ENCODE assay signal across 12 cellular contexts in genomic region chr4:185309770-185310169, GRCh38.
DNase-seq lines count a peak whose midpoint lies in the region; ATAC-seq, FAIRE-seq and TF ChIP-seq lines count a peak whose summit lies in the region.
"Had no signal": no experiment of that assay in that cellular context is flagged by ENCODE, and none has a peak within 500 bp of the region (broad histone marks: within the 10 kb centered on the region; RNA-seq: fewer than 3 reads in every experiment).

No MANE protein-coding gene starts in this region.

- ATAC-seq in HG02623 (IDR thresholded peaks at IDR 0.05; ENCODE audit: unreplicated experiment), result peak; percentile 44
- peak; percentile 49 for ATAC-seq in HG03439 (IDR thresholded peaks at IDR 0.05; ENCODE audit: unreplicated experiment)

- DNase-seq in GM19239 (ENCODE audit: insufficient read length, low spot score) (peak; percentile 40), colonic mucosa (no peak), suprapubic skin (ENCODE audit: low spot score in 2 of 2) (no peak), hippocampal formation (lab: John Stamatoyannopoulos, UW) (no peak)
- DNase-seq in activated T-helper 2 cell treated with anti-CD3 and anti-CD28 coated beads, Interferon-gamma antibody, Interleukin-2, Interleukin-4, amounts not matched to agents 10 μg/mL and 5 μg/mL and 100 μg/mL, durations not matched to agents 14 hours and 24 hours and 36 hours (ENCODE audit: low spot score), result no peak
- DNase-seq: activated effector memory CD4-positive, alpha-beta T cell treated with anti-CD3 and anti-CD28 coated beads, Interleukin-2, amount 50 U/mL, for 16 hours; NCI-H1417 treated with DMSO at 0.1 percent for 48 hours; WERI-Rb-1 had no signal

- H3K36me3 Mint-ChIP-seq in activated T-helper 2 cell treated with anti-CD3 and anti-CD28 coated beads, Interferon-gamma antibody, Interleukin-2, Interleukin-4, amounts not matched to agents 10 μg/mL and 5 μg/mL and 100 μg/mL, durations not matched to agents 14 hours and 24 hours and 36 hours (ENCODE audit: low read depth), result peaks cover 47% of the 10 kb centered on the region

- TF ChIP-seq CTCF in colonic mucosa (IDR thresholded peaks at IDR 0.05) (no peak), suprapubic skin (IDR thresholded peaks at IDR 0.05) (no peak)

- H3K9me3 ChIP-seq in BLaER1 treated with 17β-estradiol and CSF1 and Interleukin-3, amounts not matched to agents 10 nM and 100 nM (replicated peaks in 1 of 11), result peaks cover 0 to 10% (median 0%) of the 10 kb centered on the region in 11 experiments; a peak in 4 of 22 replicates
- no peaks in the 10 kb centered on the region for H3K9me3 ChIP-seq in colonic mucosa
- H3K9me3 ChIP-seq in suprapubic skin, result no peaks in the 10 kb centered on the region

- peak; percentile 99 for FAIRE-seq in GM19239 (lab: Jason Lieb, UNC)
- FAIRE-seq: urothelium cell line had no signal

- no peak overlapping the region for H3K27ac Mint-ChIP-seq in activated T-helper 2 cell treated with anti-CD3 and anti-CD28 coated beads, Interferon-gamma antibody, Interleukin-2, Interleukin-4, amounts not matched to agents 10 μg/mL and 5 μg/mL and 100 μg/mL, durations not matched to agents 14 hours and 24 hours and 36 hours

- H3K4me3 ChIP-seq in BLaER1 treated with 17β-estradiol and CSF1 and Interleukin-3, amounts not matched to agents 10 nM and 100 nM, result no peak overlapping the region
- no peak overlapping the region for H3K4me3 ChIP-seq in colonic mucosa
- no peak overlapping the region for H3K4me3 ChIP-seq in suprapubic skin

- no peak overlapping the region for H3K9ac ChIP-seq in BLaER1 treated with 17β-estradiol and CSF1 and Interleukin-3, amounts not matched to agents 10 nM and 100 nM
- no peak overlapping the region for H3K9ac ChIP-seq in colonic mucosa (ENCODE audit: low read depth in 2 of 2, low read length in 2 of 2)

- H3K4me3 Mint-ChIP-seq in activated T-helper 2 cell treated with anti-CD3 and anti-CD28 coated beads, Interferon-gamma antibody, Interleukin-2, Interleukin-4, amounts not matched to agents 10 μg/mL and 5 μg/mL and 100 μg/mL, durations not matched to agents 14 hours and 24 hours and 36 hours (ENCODE audit: low read depth), result no peak overlapping the region

- H4K20me1 ChIP-seq in BLaER1 treated with 17β-estradiol and CSF1 and Interleukin-3, amounts not matched to agents 10 nM and 100 nM, result peaks cover 0 to 33% (median 16%) of the 10 kb centered on the region in 11 experiments; a peak in 10 of 22 replicates

- intact Hi-C loops in colonic mucosa (cut with DNase I), result no loop called here
- intact Hi-C loops in activated T-helper 2 cell treated with anti-CD3 and anti-CD28 coated beads, Interferon-gamma antibody, Interleukin-2, Interleukin-4, amounts not matched to agents 10 μg/mL and 5 μg/mL and 100 μg/mL, durations not matched to agents 14 hours and 24 hours and 36 hours (cut with micrococcal nuclease), result no loop called here

- peaks cover 55 to 92% (median 83%) of the 10 kb centered on the region in 11 experiments for H3K36me3 ChIP-seq in BLaER1 treated with 17β-estradiol and CSF1 and Interleukin-3, amounts not matched to agents 10 nM and 100 nM
- H3K36me3 ChIP-seq in colonic mucosa (no peaks in the 10 kb centered on the region), suprapubic skin (peaks cover 27% of the 10 kb centered on the region)

- WGBS in suprapubic skin, result 87% methylated on average over 4 of the region's 4 CpGs

- peak overlapping the region in 8 of 11 experiments; percentile 34 to 82 (median 68); a peak in 16 of 22 replicates for H3K4me2 ChIP-seq in BLaER1 treated with 17β-estradiol and CSF1 and Interleukin-3, amounts not matched to agents 10 nM and 100 nM

- H3K4me1 Mint-ChIP-seq in activated T-helper 2 cell treated with anti-CD3 and anti-CD28 coated beads, Interferon-gamma antibody, Interleukin-2, Interleukin-4, amounts not matched to agents 10 μg/mL and 5 μg/mL and 100 μg/mL, durations not matched to agents 14 hours and 24 hours and 36 hours (ENCODE audit: low read depth), result peaks cover 19% of the 10 kb centered on the region

- H3K9me3 Mint-ChIP-seq in activated T-helper 2 cell treated with anti-CD3 and anti-CD28 coated beads, Interferon-gamma antibody, Interleukin-2, Interleukin-4, amounts not matched to agents 10 μg/mL and 5 μg/mL and 100 μg/mL, durations not matched to agents 14 hours and 24 hours and 36 hours, result no peaks in the 10 kb centered on the region

- peaks cover 0 to 41% (median 35%) of the 10 kb centered on the region in 10 experiments; a peak in 14 of 20 replicates for H3K4me1 ChIP-seq in BLaER1 treated with 17β-estradiol and CSF1 and Interleukin-3, amounts not matched to agents 10 nM and 100 nM
- no peaks in the 10 kb centered on the region for H3K4me1 ChIP-seq in colonic mucosa
- no peaks in the 10 kb centered on the region for H3K4me1 ChIP-seq in suprapubic skin

- TF ChIP-seq POLR2A in suprapubic skin (IDR thresholded peaks at IDR 0.05), result no peak

- no peaks in the 10 kb centered on the region for H3K27me3 ChIP-seq in BLaER1 treated with 17β-estradiol and CSF1 and Interleukin-3, amounts not matched to agents 10 nM and 100 nM
- H3K27me3 ChIP-seq in colonic mucosa (no peaks in the 10 kb centered on the region), suprapubic skin (no peaks in the 10 kb centered on the region)

- TF ChIP-seq EP300 in suprapubic skin (IDR thresholded peaks at IDR 0.05), result no peak

- H3K27me3 Mint-ChIP-seq in activated T-helper 2 cell treated with anti-CD3 and anti-CD28 coated beads, Interferon-gamma antibody, Interleukin-2, Interleukin-4, amounts not matched to agents 10 μg/mL and 5 μg/mL and 100 μg/mL, durations not matched to agents 14 hours and 24 hours and 36 hours (ENCODE audit: low read depth), result no peaks in the 10 kb centered on the region

- H3K27ac ChIP-seq in BLaER1 treated with 17β-estradiol and CSF1 and Interleukin-3, amounts not matched to agents 10 nM and 100 nM, result no peak overlapping the region
- H3K27ac ChIP-seq in colonic mucosa (no peak overlapping the region), suprapubic skin (no peak overlapping the region)
- H3K27ac ChIP-seq: WERI-Rb-1 had no signal
